15 cellular contexts compared by ENCODE assay signal in genomic region chr11:113578164-113578455, GRCh38.
DNase-seq lines count a peak whose midpoint lies in the region; ATAC-seq and TF ChIP-seq lines count a peak whose summit lies in the region.
"Had no signal": no experiment of that assay in that cellular context is flagged by ENCODE, and none has a peak within 500 bp of the region (broad histone marks: within the 10 kb centered on the region; RNA-seq: fewer than 3 reads in every experiment).

No MANE protein-coding gene starts in this region.

- H3K4me3 Mint-ChIP-seq in Caco-2 (ENCODE audit: unreplicated experiment) (no peak overlapping the region), T-helper 17 cell (peak overlapping the region; percentile 49)
- H3K4me3 Mint-ChIP-seq in activated CD4-positive, alpha-beta memory T cell treated with anti-CD3 and anti-CD28 coated beads for 36 hours = no peak overlapping the region

- no peak for ATAC-seq in T-helper 17 cell

- no peak overlapping the region for H3K4me3 ChIP-seq in Caco-2 (ENCODE audit: low read depth, low read length)
- no peak overlapping the region for H3K4me3 ChIP-seq in esophagus muscularis mucosa
- H3K4me3 ChIP-seq: HAP-1, Peyer's patch had no signal

- TF ChIP-seq CTCF in Caco-2 (IDR thresholded peaks at IDR 0.05; ENCODE audit: insufficient read depth in 1 of 2, low read depth in 1 of 2, low read length in 1 of 2, severe bottlenecking in 1 of 2, unreplicated experiment in 1 of 2) (no peak), esophagus muscularis mucosa (IDR thresholded peaks at IDR 0.05) (no peak)

- H3K4me1 Mint-ChIP-seq in Caco-2 (ENCODE audit: low read depth, unreplicated experiment) (peaks cover 27% of the 10 kb centered on the region), T-helper 17 cell (peaks cover 16% of the 10 kb centered on the region)
- peaks cover 4% of the 10 kb centered on the region for H3K4me1 Mint-ChIP-seq in activated CD4-positive, alpha-beta memory T cell treated with anti-CD3 and anti-CD28 coated beads for 36 hours (ENCODE audit: low read depth)

- H3K9me3 Mint-ChIP-seq in Caco-2 (ENCODE audit: unreplicated experiment) = no peaks in the 10 kb centered on the region
- H3K9me3 Mint-ChIP-seq in activated CD4-positive, alpha-beta memory T cell treated with anti-CD3 and anti-CD28 coated beads for 36 hours = no peaks in the 10 kb centered on the region

- DNase-seq in DMS79 (lab: John Stamatoyannopoulos, UW) (peak; percentile 62), DMS79 treated with DMSO at 0.1 percent for 48 hours (lab: John Stamatoyannopoulos, UW) (no peak), Caco-2 (no peak), T-helper 17 cell (no peak), esophagus muscularis mucosa (ENCODE audit: extremely low spot score) (peak; percentile 83), EL (no peak), cerebellar cortex (ENCODE audit: low spot score) (no peak)
- DNase-seq in activated CD4-positive, alpha-beta memory T cell treated with anti-CD3 and anti-CD28 coated beads for 36 hours = no peak
- DNase-seq: 8988T, C1 segment of cervical spinal cord, GDM1, IMR-90, Peyer's patch, SHP77 had no signal

- H3K9me3 ChIP-seq in Caco-2 = no peaks in the 10 kb centered on the region
- no peaks in the 10 kb centered on the region for H3K9me3 ChIP-seq in T-helper 17 cell (ENCODE audit: control insufficient read depth, low read length, poor library complexity, severe bottlenecking)
- H3K9me3 ChIP-seq in esophagus muscularis mucosa = no peaks in the 10 kb centered on the region
- H3K9me3 ChIP-seq: HAP-1, Peyer's patch had no signal

- no peak overlapping the region for H3K27ac ChIP-seq in esophagus muscularis mucosa (replicated peaks in 1 of 4)
- H3K27ac ChIP-seq: Peyer's patch had no signal

- no peak for TF ChIP-seq EP300 in esophagus muscularis mucosa (IDR thresholded peaks at IDR 0.05)

- POLR2A ChIA-PET in Caco-2 (lab: Charles Lee) = no interaction called here
- POLR2A ChIA-PET in activated CD4-positive, alpha-beta memory T cell treated with anti-CD3 and anti-CD28 coated beads for 36 hours (lab: Charles Lee) = interaction anchor here (1.4 kb wide), 1 partner anchor 10 kb away, joined by 3 read pairs; no protein-coding TSS in a partner anchor

- H3K27me3 ChIP-seq in Caco-2 (replicated peaks; ENCODE audit: control insufficient read depth, insufficient read depth, low read length) (no peaks in the 10 kb centered on the region), esophagus muscularis mucosa (peaks cover 0 to 3% (median 0%) of the 10 kb centered on the region in 4 donors)
- H3K27me3 ChIP-seq: Peyer's patch had no signal

- no peaks in the 10 kb centered on the region for H3K27me3 Mint-ChIP-seq in Caco-2 (ENCODE audit: insufficient read depth, unreplicated experiment)
- peaks cover 44% of the 10 kb centered on the region for H3K27me3 Mint-ChIP-seq in T-helper 17 cell
- H3K27me3 Mint-ChIP-seq in activated CD4-positive, alpha-beta memory T cell treated with anti-CD3 and anti-CD28 coated beads for 36 hours = peaks cover 13% of the 10 kb centered on the region

- TF ChIP-seq POLR2A in esophagus muscularis mucosa (IDR thresholded peaks at IDR 0.05; ENCODE audit: low read depth) = no peak

- BruUV-seq in Caco-2 (replicated peaks; lab: Mats Ljungman, UMichigan) = no TSS peak

- WGBS in esophagus muscularis mucosa = 39% methylated on average over 2 of the region's 2 CpGs

- H3K36me3 Mint-ChIP-seq in Caco-2 (ENCODE audit: insufficient read depth, unreplicated experiment) = no peaks in the 10 kb centered on the region
- H3K36me3 Mint-ChIP-seq in T-helper 17 cell (ENCODE audit: low read depth) = peaks cover 3% of the 10 kb centered on the region
- no peaks in the 10 kb centered on the region for H3K36me3 Mint-ChIP-seq in activated CD4-positive, alpha-beta memory T cell treated with anti-CD3 and anti-CD28 coated beads for 36 hours

- H3K27ac Mint-ChIP-seq in Caco-2 (ENCODE audit: unreplicated experiment) (peak overlapping the region; percentile 8), T-helper 17 cell (peak overlapping the region; percentile 71)
- no peak overlapping the region for H3K27ac Mint-ChIP-seq in activated CD4-positive, alpha-beta memory T cell treated with anti-CD3 and anti-CD28 coated beads for 36 hours

- H3K36me3 ChIP-seq in Caco-2 (ENCODE audit: control insufficient read depth, insufficient read depth, low read length) (no peaks in the 10 kb centered on the region), esophagus muscularis mucosa (no peaks in the 10 kb centered on the region)
- H3K36me3 ChIP-seq: HAP-1, Peyer's patch had no signal

- H3K4me1 ChIP-seq in Caco-2 (peaks cover 27% of the 10 kb centered on the region), esophagus muscularis mucosa (no peaks in the 10 kb centered on the region)
- H3K4me1 ChIP-seq: Peyer's patch had no signal

- intact Hi-C loops in Caco-2 (cut with micrococcal nuclease; ENCODE audit: unreplicated experiment) = no loop called here
- intact Hi-C loops in esophagus muscularis mucosa (cut with DNase I) = no loop called here
- intact Hi-C loops in activated CD4-positive, alpha-beta memory T cell treated with anti-CD3 and anti-CD28 coated beads for 36 hours (cut with micrococcal nuclease) = no loop called here

- CTCF ChIA-PET in Caco-2 (lab: Charles Lee) = interaction anchor here (0.8 kb wide), 1 partner anchor 11 kb away, joined by 4 read pairs; no protein-coding TSS in a partner anchor
- CTCF ChIA-PET in activated CD4-positive, alpha-beta memory T cell treated with anti-CD3 and anti-CD28 coated beads for 36 hours (lab: Charles Lee) = interaction anchor here (1.2 kb wide), 1 partner anchor 46 kb away, joined by 3 read pairs; no protein-coding TSS in a partner anchor

Comparison
In these comparisons a context has a peak if more than half of its experiments do, and no peak if none do; other contexts are left out.
1. DNase-seq: peak in DMS79 (single experiment) and esophagus muscularis mucosa (single experiment); none in DMS79 treated with DMSO at 0.1 percent for 48 hours (single experiment), Caco-2 (0 of 2), T-helper 17 cell (0 of 3), EL (single experiment), activated CD4-positive, alpha-beta memory T cell treated with anti-CD3 and anti-CD28 coated beads for 36 hours (single experiment) and cerebellar cortex (single experiment).